Comparison of ENCODE assay signal across 16 cellular contexts in genomic region chr6:41226752-41227151, GRCh38.
DNase-seq lines count a peak whose midpoint lies in the region; TF ChIP-seq lines count a peak whose summit lies in the region.
"Had no signal": no experiment of that assay in that cellular context is flagged by ENCODE, and none has a peak within 500 bp of the region (broad histone marks: within the 10 kb centered on the region; RNA-seq: fewer than 3 reads in every experiment).

No MANE protein-coding gene starts in this region.

- no peak overlapping the region for H3K4me3 Mint-ChIP-seq in nephron progenitor cell

- H3K9me3 Mint-ChIP-seq in nephron progenitor cell = no peaks in the 10 kb centered on the region

- H3K36me3 Mint-ChIP-seq in nephron progenitor cell (ENCODE audit: low read depth) = no peaks in the 10 kb centered on the region

- no peak overlapping the region for H3K27ac Mint-ChIP-seq in nephron progenitor cell

- TF ChIP-seq CTCF in nephron progenitor cell (IDR thresholded peaks at IDR 0.05) = no peak

- peak; percentile 26 for DNase-seq in NCI-H2107 treated with DMSO at 0.1 percent for 48 hours (lab: John Stamatoyannopoulos, UW; ENCODE audit: unreplicated experiment)
- DNase-seq in NCI-H2107 (lab: John Stamatoyannopoulos, UW) = no peak
- peak; percentile 76 for DNase-seq in NCI-H146 (lab: John Stamatoyannopoulos, UW)
- DNase-seq in SW480 (ENCODE audit: low spot score) = peak; percentile 45
- DNase-seq in nephron progenitor cell = peak; percentile 18
- DNase-seq in anterior cingulate cortex (lab: John Stamatoyannopoulos, UW) = no peak
- no peak for DNase-seq in activated CD8-positive, alpha-beta memory T cell treated with anti-CD3 and anti-CD28 coated beads for 24 hours
- no peak for DNase-seq in NCI-H446 (lab: John Stamatoyannopoulos, UW)
- DNase-seq: COR-L47, DND-41, GF-D8, H7, IMR-90, NCI-H226, NCI-H82, RPMI8226 had no signal

- H3K27me3 Mint-ChIP-seq in nephron progenitor cell (ENCODE audit: low read depth, poor library complexity) = peaks cover 39% of the 10 kb centered on the region

- H3K4me1 Mint-ChIP-seq in nephron progenitor cell = peaks cover 44% of the 10 kb centered on the region

Comparison
In these comparisons a context has a peak if more than half of its experiments do, and no peak if none do; other contexts are left out.
1. DNase-seq: peak in NCI-H2107 treated with DMSO at 0.1 percent for 48 hours (single experiment), NCI-H146 (single experiment), SW480 (single experiment) and nephron progenitor cell (single experiment); none in NCI-H2107 (single experiment), anterior cingulate cortex (0 of 58), activated CD8-positive, alpha-beta memory T cell treated with anti-CD3 and anti-CD28 coated beads for 24 hours (single experiment) and NCI-H446 (0 of 2).